In the genomic region with DNA sequence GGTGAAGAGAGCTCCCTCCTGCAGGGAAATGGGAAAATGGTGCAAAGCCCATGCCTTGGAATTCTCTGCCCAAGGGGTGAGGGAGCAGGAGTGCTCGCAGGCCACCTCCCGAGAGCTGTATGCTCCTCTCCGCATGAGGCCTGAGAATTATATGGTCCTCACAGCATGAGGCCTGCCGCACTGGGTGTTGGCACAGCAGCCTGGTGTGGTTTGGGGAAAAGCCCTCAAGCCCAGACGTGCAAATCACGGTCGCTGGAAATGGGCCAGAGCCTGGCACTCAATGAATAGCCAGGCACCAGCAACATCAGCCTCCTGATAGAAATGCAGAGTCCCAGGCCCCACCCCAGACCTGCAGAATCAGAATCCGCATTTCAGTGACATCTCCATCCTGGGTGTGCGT, we compare ENCODE assay signal across 26 cellular contexts.
"Had no signal": no experiment of that assay in that cellular context is flagged by ENCODE, and none has a peak within 500 bp of the region (broad histone marks: within the 10 kb centered on the region; RNA-seq: fewer than 3 reads in every experiment).

No MANE protein-coding gene starts in this region.

- H3K27me3 Mint-ChIP-seq: activated CD4-positive, alpha-beta memory T cell treated with anti-CD3 and anti-CD28 coated beads, Interleukin-2, amount 10 ng/mL, durations not matched to agents 7 days and 5 days had no signal

- H3K9ac ChIP-seq: parathyroid adenoma had no signal

- DNase-seq: activated CD4-positive, alpha-beta memory T cell treated with anti-CD3 and anti-CD28 coated beads, Interleukin-2, amount 10 ng/mL, durations not matched to agents 7 days and 5 days; activated CD4-positive, alpha-beta T cell treated with anti-CD3 and anti-CD28 coated beads for 1 hour; activated CD4-positive, alpha-beta T cell treated with anti-CD3 and anti-CD28 coated beads, Interleukin-2, amount 10 ng/mL, durations not matched to agents 7 days and 5 days; activated gamma-delta T cell treated with Interleukin-2 at 50 U/mL for 16 hours; activated naive CD4-positive, alpha-beta T cell treated with anti-CD3 and anti-CD28 coated beads, Interleukin-2, amount 50 U/mL, for 16 hours; activated T-cell treated with anti-CD3 and anti-CD28 coated beads, Interleukin-2, amount 50 U/mL, for 4 hours; amniotic stem cell; central memory CD4-positive, alpha-beta T cell; effector CD8-positive, alpha-beta T cell; esophagus squamous epithelium; glutamatergic neuron; islet precursor cell; left ventricle myocardium inferior; naive B cell; nephron progenitor cell; psoas muscle; sigmoid colon; stimulated activated CD4-positive, alpha-beta T cell treated with anti-CD3 and anti-CD28 coated beads, Interleukin-15, amount 100 ng/mL, for 24 hours; stimulated activated CD4-positive, alpha-beta T cell treated with anti-CD3 and anti-CD28 coated beads, Interleukin-2, amount 100 ng/mL, for 24 hours; stimulated activated naive CD4-positive, alpha-beta T cell treated with Interleukin-2 at 50 U/mL for 16 hours; T-helper 17 cell had no signal

- H3K4me3 Mint-ChIP-seq: activated CD4-positive, alpha-beta memory T cell treated with anti-CD3 and anti-CD28 coated beads, Interleukin-2, amount 10 ng/mL, durations not matched to agents 7 days and 5 days; activated CD4-positive, alpha-beta T cell treated with anti-CD3 and anti-CD28 coated beads, Interleukin-2, amount 10 ng/mL, durations not matched to agents 7 days and 5 days; activated T-cell treated with anti-CD3 and anti-CD28 coated beads, Interleukin-2, amount 50 U/mL, for 4 hours; activated T-helper 17 cell treated with anti-CD3 and anti-CD28 coated beads, Interleukin-2, amount 50 U/mL, for 72 hours; naive B cell; nephron progenitor cell; T-helper 17 cell had no signal

- H3K4me1 Mint-ChIP-seq: activated CD4-positive, alpha-beta memory T cell treated with anti-CD3 and anti-CD28 coated beads, Interleukin-2, amount 10 ng/mL, durations not matched to agents 7 days and 5 days; activated CD4-positive, alpha-beta T cell treated with anti-CD3 and anti-CD28 coated beads, Interleukin-2, amount 10 ng/mL, durations not matched to agents 7 days and 5 days; activated T-helper 17 cell treated with anti-CD3 and anti-CD28 coated beads, Interleukin-2, amount 50 U/mL, for 72 hours; naive B cell; T-helper 17 cell had no signal

- H3K4me3 ChIP-seq: esophagus squamous epithelium, left ventricle myocardium inferior, lung, psoas muscle, sigmoid colon, tibial nerve had no signal

- H3K4me1 ChIP-seq: esophagus squamous epithelium, left ventricle myocardium inferior, parathyroid adenoma, psoas muscle, tibial nerve had no signal

- H3K36me3 ChIP-seq: esophagus squamous epithelium, left ventricle myocardium inferior, sigmoid colon, tibial nerve had no signal

- H3K27ac ChIP-seq: epithelial cell of prostate, esophagus squamous epithelium, left ventricle myocardium inferior, parathyroid adenoma, psoas muscle, tibial nerve had no signal

- H3K9me3 ChIP-seq: esophagus squamous epithelium, psoas muscle had no signal

- H3K27me3 ChIP-seq: sigmoid colon had no signal

- ATAC-seq: activated T-cell treated with anti-CD3 and anti-CD28 coated beads, Interleukin-2, amount 50 U/mL, for 4 hours; activated T-helper 17 cell treated with anti-CD3 and anti-CD28 coated beads, Interleukin-2, amount 50 U/mL, for 72 hours; psoas muscle; T-helper 17 cell had no signal

- H3K27ac Mint-ChIP-seq: activated CD4-positive, alpha-beta memory T cell treated with anti-CD3 and anti-CD28 coated beads, Interleukin-2, amount 10 ng/mL, durations not matched to agents 7 days and 5 days; activated CD4-positive, alpha-beta T cell treated with anti-CD3 and anti-CD28 coated beads, Interleukin-2, amount 10 ng/mL, durations not matched to agents 7 days and 5 days; activated T-helper 17 cell treated with anti-CD3 and anti-CD28 coated beads, Interleukin-2, amount 50 U/mL, for 72 hours; nephron progenitor cell; T-helper 17 cell had no signal
